20 cellular contexts compared by ENCODE assay signal in the genomic region with DNA sequence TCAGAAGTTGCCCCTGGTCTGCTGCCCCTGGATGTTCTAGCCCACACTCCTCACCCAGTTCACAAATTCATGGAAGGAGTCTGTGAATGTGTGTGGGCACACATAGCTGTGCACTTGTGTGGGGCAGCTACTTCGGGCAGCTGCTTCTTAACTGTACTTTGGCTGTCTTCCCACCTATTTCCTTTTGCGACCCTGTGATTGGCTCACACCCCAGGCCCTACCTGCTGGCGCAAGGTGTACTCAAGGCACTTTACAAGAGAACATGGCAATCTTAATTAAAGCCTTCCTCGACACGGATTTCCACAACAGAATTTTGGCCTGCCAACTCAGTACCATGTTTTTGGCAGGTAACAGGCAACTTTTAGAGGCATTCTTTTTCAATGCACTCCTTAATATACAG.
"Had no signal": no experiment of that assay in that cellular context is flagged by ENCODE, and none has a peak within 500 bp of the region (broad histone marks: within the 10 kb centered on the region; RNA-seq: fewer than 3 reads in every experiment).

No MANE protein-coding gene starts in this region.

- H3K4me3 ChIP-seq: colonic mucosa, mucosa of descending colon, right lobe of liver, suprapubic skin, transverse colon, vagina had no signal

- H3K4me1 ChIP-seq: colonic mucosa, parathyroid adenoma, right lobe of liver, suprapubic skin, transverse colon, vagina had no signal

- DNase-seq: colonic mucosa; hypothalamus; immature natural killer cell; islet precursor cell; kidney glomerular epithelial cell; left colon; left ventricle myocardium superior; mesenchymal stem cell; mucosa of descending colon; naive B cell; right lobe of liver; small intestine; stimulated activated CD4-positive, alpha-beta T cell treated with anti-CD3 and anti-CD28 coated beads, Interleukin-15, amount 100 ng/mL, for 24 hours; stimulated activated CD4-positive, alpha-beta T cell treated with anti-CD3 and anti-CD28 coated beads, Interleukin-2, amount 100 ng/mL, for 48 hours; stimulated activated naive B cell treated with anti-CD40 and anti-IgM and Interleukin-4, amounts not matched to agents 10 μg/mL and 1 μg/mL and 100 μg/mL, for 72 hours; transverse colon had no signal

- H3K27me3 ChIP-seq: colonic mucosa, right lobe of liver, suprapubic skin, transverse colon, vagina had no signal

- H3K36me3 ChIP-seq: colonic mucosa, right lobe of liver, suprapubic skin, transverse colon, vagina had no signal

- H3K9me3 ChIP-seq: colonic mucosa, mucosa of descending colon, right lobe of liver, suprapubic skin, transverse colon, vagina had no signal

- ATAC-seq: left colon; left ventricle myocardium superior; mucosa of descending colon; natural killer cell treated with Interleukin-12 subunit alpha and Interleukin-12 subunit beta and Interleukin-15 and Interleukin-18, amount 100 ng/mL, for 72 hours; right lobe of liver; stimulated activated naive B cell treated with anti-CD40 and anti-IgM and Interleukin-4, amounts not matched to agents 10 μg/mL and 1 μg/mL and 100 μg/mL, for 72 hours had no signal

- H3K27ac ChIP-seq: colonic mucosa, parathyroid adenoma, right lobe of liver, suprapubic skin, transverse colon, vagina had no signal
